ENCODE assay signal across 17 cellular contexts in genomic region chr13:30738946-30739528, GRCh38. TPM values are rescaled to one million over a fixed set of nuclear protein-coding genes. Genes with fewer than 3 reads are reported as not detected.
DNase-seq lines count a peak whose midpoint lies in the region; ATAC-seq, FAIRE-seq and TF ChIP-seq lines count a peak whose summit lies in the region.
"Had no signal": no experiment of that assay in that cellular context is flagged by ENCODE, and none has a peak within 500 bp of the region (broad histone marks: within the 10 kb centered on the region; RNA-seq: fewer than 3 reads in every experiment).

No MANE protein-coding gene starts in this region.

- no peaks in the 10 kb centered on the region for H3K79me1 ChIP-seq in IMR-90 (ENCODE audit: low read depth in 1 of 2, low read length in 2 of 2)
- H3K79me1 ChIP-seq in H1 (ENCODE audit: low read depth, low read length): no peaks in the 10 kb centered on the region

- no peak overlapping the region for H3K9ac ChIP-seq in IMR-90 (ENCODE audit: low read depth, low read length)
- H3K9ac ChIP-seq in H1 (replicated peaks in 1 of 4; ENCODE audit: extremely low read depth in 1 of 4, low read depth in 3 of 4, low read length in 3 of 4): no peak overlapping the region

- peak overlapping the region; percentile 86; the same call in 1 of the 2 replicates for H4K91ac ChIP-seq in IMR-90 (ENCODE audit: insufficient read depth, low read depth, low read length)
- H4K91ac ChIP-seq in H1 (replicated peaks; ENCODE audit: insufficient read length, low read length): no peak overlapping the region

- peak overlapping the region; percentile 80 to 92 for H3K4me3 Mint-ChIP-seq in activated T-cell treated with anti-CD3 and anti-CD28 coated beads, Interleukin-2, amount 50 U/mL, for 72 hours
- H3K4me3 Mint-ChIP-seq in stimulated activated effector memory CD8-positive, alpha-beta T cell treated with anti-CD3 and anti-CD28 coated beads, Interleukin-12 subunit alpha, Interleukin-12 subunit beta, amount 100 ng/mL, for 72 hours: peak overlapping the region; percentile 81
- H3K4me3 Mint-ChIP-seq: endodermal cell, H9 had no signal

- ATAC-seq in activated T-cell treated with anti-CD3 and anti-CD28 coated beads, Interleukin-2, amount 50 U/mL, for 72 hours (replicated peaks in 1 of 2): no peak
- no peak for ATAC-seq in IMR-90 (ENCODE audit: low read depth)
- no peak for ATAC-seq in stimulated activated effector memory CD8-positive, alpha-beta T cell treated with anti-CD3 and anti-CD28 coated beads, Interleukin-12 subunit alpha, Interleukin-12 subunit beta, amount 100 ng/mL, for 72 hours
- no peak for ATAC-seq in HG03108 (IDR thresholded peaks at IDR 0.05; ENCODE audit: unreplicated experiment)
- ATAC-seq: foreskin keratinocyte had no signal

- H2AFZ ChIP-seq in IMR-90 (replicated peaks; ENCODE audit: low read length, poor library complexity) (no peak overlapping the region), H1 (ENCODE audit: low read length) (peak overlapping the region; percentile 92)

- TF ChIP-seq POLR2A in IMR-90 (IDR thresholded peaks at IDR 0.05; ENCODE audit: low read depth, low read length): no peak
- TF ChIP-seq POLR2A in H1 (IDR thresholded peaks at IDR 0.05; ENCODE audit: control extremely low read depth in 1 of 2, low read depth in 2 of 2, low read length in 2 of 2): no peak
- no peak for TF ChIP-seq POLR2A in adrenal gland (IDR thresholded peaks at IDR 0.05)

- H2BK120ac ChIP-seq in IMR-90 (ENCODE audit: low read depth, low read length): peak overlapping the region; percentile 52
- H2BK120ac ChIP-seq in H1 (replicated peaks; ENCODE audit: low read depth, low read length): no peak overlapping the region

- H2BK12ac ChIP-seq in H1 (ENCODE audit: low read depth, low read length): no peak overlapping the region

- H4K5ac ChIP-seq in IMR-90 (ENCODE audit: low read depth, low read length) (no peak overlapping the region), H1 (ENCODE audit: insufficient read length, low read depth, low read length) (no peak overlapping the region)

- H2BK5ac ChIP-seq in IMR-90 (ENCODE audit: low read depth, low read length, poor library complexity, severe bottlenecking): no peak overlapping the region
- no peak overlapping the region for H2BK5ac ChIP-seq in H1 (ENCODE audit: low read depth, low read length)

- H3K36me3 Mint-ChIP-seq in activated T-cell treated with anti-CD3 and anti-CD28 coated beads, Interleukin-2, amount 50 U/mL, for 72 hours (ENCODE audit: insufficient read depth in 2 of 2): peaks cover 8 to 10% of the 10 kb centered on the region in 2 donors
- peaks cover 25% of the 10 kb centered on the region for H3K36me3 Mint-ChIP-seq in stimulated activated effector memory CD8-positive, alpha-beta T cell treated with anti-CD3 and anti-CD28 coated beads, Interleukin-12 subunit alpha, Interleukin-12 subunit beta, amount 100 ng/mL, for 72 hours

- H2BK15ac ChIP-seq in IMR-90 (ENCODE audit: low read depth, low read length) (peak overlapping the region; percentile 68; the same call in 2 of the 3 replicates), H1 (ENCODE audit: low read length) (no peak overlapping the region)

- H3K14ac ChIP-seq in IMR-90 (replicated peaks; ENCODE audit: low read depth, low read length): peak overlapping the region; percentile 51; the same call in 1 of the 2 replicates
- H3K14ac ChIP-seq in H1 (ENCODE audit: insufficient read length): no peak overlapping the region

- in situ Hi-C loops in IMR-90 (cut with MboI; ENCODE audit: low sequenced_read_pairs): no loop called here

- POLR2A ChIA-PET in IMR-90 (lab: Charles Lee; ENCODE audit: unreplicated experiment): no interaction called here
- POLR2A ChIA-PET in H1 (lab: Charles Lee; ENCODE audit: partially characterized antibody): interaction anchor here (0.7 to 1.6 kb wide), 2 partner anchors 9 to 14 kb away, joined by 3 to 4 read pairs; no protein-coding TSS in a partner anchor

- dilution Hi-C loops in IMR-90 (cut with HindIII; ENCODE audit: low sequenced_read_pairs, unreplicated experiment): no loop called here

- no peak overlapping the region for H3K27ac ChIP-seq in IMR-90 (ENCODE audit: insufficient read depth, low read length)
- H3K27ac ChIP-seq in H1 (ENCODE audit: low read depth, low read length): no peak overlapping the region; the same call in 1 of the 2 replicates
- peak overlapping the region in 1 of 5 donors; percentile 78 for H3K27ac ChIP-seq in adrenal gland

- no peaks in the 10 kb centered on the region for H3K36me3 ChIP-seq in IMR-90 (ENCODE audit: control insufficient read depth, insufficient read depth, low read length)
- H3K36me3 ChIP-seq in H1 (ENCODE audit: control insufficient read depth in 2 of 4, insufficient read depth in 4 of 4, low read length in 3 of 4): no peaks in the 10 kb centered on the region
- H3K36me3 ChIP-seq in adrenal gland (replicated peaks in 1 of 2): no peaks in the 10 kb centered on the region

- no peak overlapping the region; the same call in 1 of the 2 replicates for H3K23ac ChIP-seq in IMR-90 (ENCODE audit: low read depth, low read length)
- no peak overlapping the region for H3K23ac ChIP-seq in H1 (ENCODE audit: insufficient read length)

- peaks cover 94% of the 10 kb centered on the region for H3K4me1 Mint-ChIP-seq in activated T-cell treated with anti-CD3 and anti-CD28 coated beads, Interleukin-2, amount 50 U/mL, for 72 hours (ENCODE audit: low read depth)
- peaks cover 83% of the 10 kb centered on the region for H3K4me1 Mint-ChIP-seq in stimulated activated effector memory CD8-positive, alpha-beta T cell treated with anti-CD3 and anti-CD28 coated beads, Interleukin-12 subunit alpha, Interleukin-12 subunit beta, amount 100 ng/mL, for 72 hours

- TF ChIP-seq CTCF in IMR-90 (conservative IDR thresholded peaks at IDR 0.05; ENCODE audit: low read depth, low read length) (no peak), H1 (IDR thresholded peaks at IDR 0.05; ENCODE audit: control extremely low read depth in 1 of 3, insufficient read depth in 1 of 3, low read depth in 1 of 3, low read length in 3 of 3) (no peak), adrenal gland (IDR thresholded peaks at IDR 0.05) (no peak)

- intact Hi-C loops in IMR-90 (cut with micrococcal nuclease): no loop called here
- intact Hi-C loops in adrenal gland (cut with DNase I): no loop called here

- no peaks in the 10 kb centered on the region for H3K23me2 ChIP-seq in H1 (ENCODE audit: low read depth, low read length)

- H3K27me3 ChIP-seq in IMR-90 (ENCODE audit: control insufficient read depth, insufficient read depth, low read length) (peaks cover 9% of the 10 kb centered on the region), H1 (replicated peaks in 1 of 4; ENCODE audit: control insufficient read depth in 3 of 4, extremely low read depth in 1 of 4, insufficient read depth in 3 of 4, low read length in 3 of 4) (no peaks in the 10 kb centered on the region), adrenal gland (no peaks in the 10 kb centered on the region)
- H3K27me3 ChIP-seq: foreskin keratinocyte had no signal

- peak overlapping the region; percentile 42; the same call in 1 of the 2 replicates for H3K18ac ChIP-seq in IMR-90 (ENCODE audit: low read depth, low read length)
- no peak overlapping the region for H3K18ac ChIP-seq in H1 (ENCODE audit: extremely low read depth, low read length)

- H3K4me2 ChIP-seq in IMR-90 (ENCODE audit: low read depth, low read length) (no peak overlapping the region), H1 (ENCODE audit: insufficient read depth in 1 of 2, low read depth in 2 of 2, low read length in 2 of 2) (no peak overlapping the region)

- H3K9me3 Mint-ChIP-seq in activated T-cell treated with anti-CD3 and anti-CD28 coated beads, Interleukin-2, amount 50 U/mL, for 72 hours: no peaks in the 10 kb centered on the region
- H3K9me3 Mint-ChIP-seq in stimulated activated effector memory CD8-positive, alpha-beta T cell treated with anti-CD3 and anti-CD28 coated beads, Interleukin-12 subunit alpha, Interleukin-12 subunit beta, amount 100 ng/mL, for 72 hours: no peaks in the 10 kb centered on the region
- H3K9me3 Mint-ChIP-seq: endodermal cell, H9 had no signal

- H4K8ac ChIP-seq in IMR-90 (ENCODE audit: low read depth in 2 of 2, low read length in 2 of 2) (no peak overlapping the region), H1 (ENCODE audit: extremely low read depth, insufficient read depth, low read length) (no peak overlapping the region)

- peaks cover 15% of the 10 kb centered on the region for H3K9me1 ChIP-seq in IMR-90 (ENCODE audit: insufficient read depth, low read length)

- DNase-seq in activated T-cell treated with anti-CD3 and anti-CD28 coated beads, Interleukin-2, amount 50 U/mL, for 72 hours: no peak
- no peak for DNase-seq in activated T-cell treated with anti-CD3 and anti-CD28 coated beads for 4 hours
- DNase-seq in IMR-90: no peak
- no peak for DNase-seq in H1 (ENCODE audit: low read depth in 1 of 2, low spot score in 2 of 2)
- DNase-seq in stimulated activated effector memory CD8-positive, alpha-beta T cell treated with anti-CD3 and anti-CD28 coated beads, Interleukin-12 subunit alpha, Interleukin-12 subunit beta, amount 100 ng/mL, for 72 hours (ENCODE audit: low spot score in 2 of 2): no peak
- no peak for DNase-seq in adrenal gland
- no peak for DNase-seq in stimulated activated CD4-positive, alpha-beta T cell treated with anti-CD3 and anti-CD28 coated beads, Interleukin-4, amount 100 ng/mL, for 24 hours
- DNase-seq: activated CD4-positive, CD25-positive, alpha-beta regulatory T cell treated with anti-CD3 and anti-CD28 coated beads, Interleukin-2, amount 50 U/mL, for 72 hours; activated gamma-delta T cell; foreskin keratinocyte; NCI-H1105 treated with DMSO at 0.1 percent for 48 hours; NCI-H446 had no signal

- H3K56ac ChIP-seq in IMR-90 (ENCODE audit: extremely low read depth, insufficient read depth, low read length) (no peak overlapping the region), H1 (replicated peaks; ENCODE audit: insufficient read length, low read depth, low read length) (no peak overlapping the region)

- FAIRE-seq in H1 (lab: Jason Lieb, UNC): no peak
- FAIRE-seq: bronchial epithelial cell had no signal

- BruUV-seq in IMR-90 (replicated peaks; lab: Mats Ljungman, UMichigan): no TSS peak

- peak overlapping the region; percentile 72 for H2BK20ac ChIP-seq in IMR-90 (ENCODE audit: low read depth, low read length)
- H2BK20ac ChIP-seq in H1 (ENCODE audit: low read length): no peak overlapping the region

- H2AK9ac ChIP-seq in IMR-90 (replicated peaks; ENCODE audit: low read depth, low read length, poor library complexity): no peak overlapping the region

- H3K4me3 ChIP-seq in IMR-90 (ENCODE audit: insufficient read depth, low read depth, low read length) (no peak overlapping the region), H1 (ENCODE audit: extremely low read depth in 1 of 4, insufficient read depth in 2 of 4, low read depth in 3 of 4, low read length in 4 of 4) (no peak overlapping the region), adrenal gland (no peak overlapping the region)
- H3K4me3 ChIP-seq: lung had no signal

- peaks cover 9% of the 10 kb centered on the region; the same call in 1 of the 2 replicates for H4K20me1 ChIP-seq in IMR-90 (ENCODE audit: insufficient read depth, low read length)
- H4K20me1 ChIP-seq in H1 (replicated peaks in 1 of 2; ENCODE audit: control insufficient read depth in 1 of 2, insufficient read depth in 2 of 2, low read length in 2 of 2): no peaks in the 10 kb centered on the region

- no CpG with 5 or more reads among the region's 7 CpGs for WGBS in IMR-90 (ENCODE audit: extremely low coverage in 2 of 2, insufficient read length in 1 of 2), 2 experiments
- WGBS in H1 (ENCODE audit: extremely low coverage in 1 of 2, insufficient coverage in 1 of 2, insufficient read length in 1 of 2, insufficient replicate concordance in 2 of 2, low coverage in 1 of 2, low lambda C conversion rate in 2 of 2, missing lambda C conversion rate in 1 of 2), 2 experiments: 91% methylated on average over 7 of the region's 7 CpGs; no CpG with 5 or more reads in 1 of the 2 experiments
- 77 to 94% (median 85%) methylated on average over 7 of the region's 7 CpGs for WGBS in adrenal gland, 4 donors

- H3K79me2 ChIP-seq in H1 (ENCODE audit: control insufficient read depth in 1 of 2, insufficient read depth in 2 of 2, low read length in 2 of 2): no peaks in the 10 kb centered on the region

- TF ChIP-seq RAD21 in IMR-90 (IDR thresholded peaks at IDR 0.05; ENCODE audit: low read length): no peak
- no peak for TF ChIP-seq RAD21 in H1 (IDR thresholded peaks at IDR 0.05 in 1 of 2, conservative IDR thresholded peaks at IDR 0.05 in 1 of 2; ENCODE audit: low read depth in 2 of 2, low read length in 2 of 2)

- H3K27me3 Mint-ChIP-seq in activated T-cell treated with anti-CD3 and anti-CD28 coated beads, Interleukin-2, amount 50 U/mL, for 72 hours (ENCODE audit: low read depth): peaks cover 19% of the 10 kb centered on the region

- no peak overlapping the region for H3K27ac Mint-ChIP-seq in activated T-cell treated with anti-CD3 and anti-CD28 coated beads, Interleukin-2, amount 50 U/mL, for 72 hours
- no peak overlapping the region for H3K27ac Mint-ChIP-seq in stimulated activated effector memory CD8-positive, alpha-beta T cell treated with anti-CD3 and anti-CD28 coated beads, Interleukin-12 subunit alpha, Interleukin-12 subunit beta, amount 100 ng/mL, for 72 hours

- CTCF ChIA-PET in IMR-90 (lab: Yijun Ruan, JAX): no interaction called here
- CTCF ChIA-PET in H1 (lab: Charles Lee; ENCODE audit: partially characterized antibody): interaction anchor here (1.1 to 1.6 kb wide), 3 partner anchors 12 to 127 kb away, joined by 3 to 4 read pairs (median 4); no protein-coding TSS in a partner anchor

- H3K9me3 ChIP-seq in IMR-90 (ENCODE audit: control insufficient read depth, insufficient read depth, low read length) (no peaks in the 10 kb centered on the region), H1 (ENCODE audit: insufficient read depth in 2 of 2, low read depth in 1 of 2, low read length in 1 of 2) (no peaks in the 10 kb centered on the region), adrenal gland (replicated peaks in 1 of 3) (no peaks in the 10 kb centered on the region)

- peaks cover 24% of the 10 kb centered on the region for H3K4me1 ChIP-seq in IMR-90 (ENCODE audit: control insufficient read depth, insufficient read depth, low read length)
- H3K4me1 ChIP-seq in H1 (replicated peaks in 1 of 4; ENCODE audit: control insufficient read depth in 3 of 4, insufficient read depth in 4 of 4, low read length in 3 of 4): peaks cover 0 to 3% (median 1%) of the 10 kb centered on the region in 4 experiments; a peak in 2 of 7 replicates
- H3K4me1 ChIP-seq in adrenal gland (replicated peaks in 1 of 2): peaks cover 13 to 33% of the 10 kb centered on the region in 2 donors

- H2AK5ac ChIP-seq in IMR-90 (ENCODE audit: low read depth, low read length) (peak overlapping the region; percentile 72), H1 (ENCODE audit: low read depth, low read length) (no peak overlapping the region)

- H3K4ac ChIP-seq in IMR-90 (ENCODE audit: low read depth, low read length): peak overlapping the region; percentile 58
- no peak overlapping the region for H3K4ac ChIP-seq in H1 (replicated peaks; ENCODE audit: insufficient read length, low read depth, low read length)

- no peak for TF ChIP-seq EP300 in H1 (IDR thresholded peaks at IDR 0.05; ENCODE audit: borderline replicate concordance in 1 of 2, low read depth in 2 of 2, low read length in 2 of 2)

RNA-seq across cellular contexts. Expression of gene ALOX5AP, which starts 3.7 kb away (rescaled TPM):
- 10 to 100 TPM; 56.3 to 72.3 TPM for total RNA-seq in activated T-cell treated with anti-CD3 and anti-CD28 coated beads, Interleukin-2, amount 50 U/mL, for 72 hours
- total RNA-seq in IMR-90 (2012; rRNA removed) (0.28 TPM in 1 of 2 replicates, not detected in the other), adrenal gland (100 to 1,000 TPM in 1 of 8 donors, 10 to 100 TPM in 7; 21.1 to 122 (median 44.2) TPM)
- polyA plus RNA-seq in IMR-90 (2012; rRNA removed) (0.62 and 0.63 TPM in 2 replicates), H1 (2011; rRNA removed) (not detected in 2 replicates), adrenal gland (10 to 100 TPM in 1 of 3 donors, 1 to 10 TPM in 2; 6.3 to 42.8 (median 7.1) TPM)
- 0.30 and 0.45 TPM in 2 replicates for polyA plus RNA-seq in IMR-90 (2012; cell fraction: cytosol; rRNA removed)
- 0.53 TPM in 1 of 2 replicates, not detected in the other for polyA plus RNA-seq in IMR-90 (2012; cell fraction: nucleus; rRNA removed; ENCODE audit: low replicate concordance)
- total RNA-seq in H1 (2021; fragmentation: NEBNext Ultra II Directional; extraction: Animal tissue kit (Norgen Biotek cat#: 25700)): not detected in 2 replicates
- polyA plus RNA-seq in H1 (2011; cell fraction: cytosol; rRNA removed): not detected
- polyA plus RNA-seq in H1 (2011; cell fraction: nucleus; rRNA removed): not detected
- polyA plus RNA-seq in H1 (2012, experiment 1 of 2): not detected in 4 replicates
- not detected for polyA plus RNA-seq in H1 (2012, experiment 2 of 2)
- not detected for polyA plus RNA-seq in H1 (2013, experiment 1 of 2)
- polyA plus RNA-seq in H1 (2013, experiment 2 of 2): not detected
- polyA minus RNA-seq in H1 (2011; rRNA and poly(A)+ RNA removed): not detected in 2 replicates
- not detected for polyA minus RNA-seq in H1 (2011; cell fraction: cytosol; rRNA and poly(A)+ RNA removed)
- polyA minus RNA-seq in H1 (2011; cell fraction: nucleus; rRNA and poly(A)+ RNA removed): not detected
- total RNA-seq: bronchial epithelial cell, endodermal cell, H9 had no signal

Comparison
In these comparisons a context has a peak if more than half of its experiments do, and no peak if none do; other contexts are left out.
1. RNA of gene ALOX5AP, which starts 3.7 kb away (total RNA-seq): 56.3 to 72.3 TPM in activated T-cell treated with anti-CD3 and anti-CD28 coated beads, Interleukin-2, amount 50 U/mL, for 72 hours and 21.1 to 122 TPM in adrenal gland; 0.28 TPM in IMR-90 and not detected in H1; every median in the first group is over 10 times any median in the second.